Comparison of ENCODE assay signal across 25 cellular contexts in genomic region chr11:128942272-128942612, GRCh38. TPM values are rescaled to one million over a fixed set of nuclear protein-coding genes. Genes with fewer than 3 reads are reported as not detected.
"Had no signal": no experiment of that assay in that cellular context is flagged by ENCODE, and none has a peak within 500 bp of the region (broad histone marks: within the 10 kb centered on the region; RNA-seq: fewer than 3 reads in every experiment).

No MANE protein-coding gene starts in this region.

- H3K9me3 Mint-ChIP-seq: activated naive CD8-positive, alpha-beta T cell treated with anti-CD3 and anti-CD28 coated beads for 36 hours; memory B cell; stimulated activated memory B cell treated with anti-CD40 and anti-IgM and Interleukin-4, amounts not matched to agents 10 μg/mL and 1 μg/mL and 100 μg/mL, for 72 hours; WTC11 had no signal

- H3K27me3 ChIP-seq: colonic mucosa, hepatocyte, testis, upper lobe of left lung had no signal

- H3K9me3 ChIP-seq: colonic mucosa, testis, upper lobe of left lung had no signal

- H3K4me1 Mint-ChIP-seq: activated CD4-positive, alpha-beta T cell treated with anti-CD3 and anti-CD28 coated beads for 36 hours; memory B cell; naive B cell; stimulated activated memory B cell treated with anti-CD40 and anti-IgM and Interleukin-4, amounts not matched to agents 10 μg/mL and 1 μg/mL and 100 μg/mL, for 72 hours had no signal

- H3K4me3 ChIP-seq: colonic mucosa, hepatocyte, smooth muscle cell, testis, upper lobe of left lung had no signal

- DNase-seq: activated CD4-positive, alpha-beta T cell treated with anti-CD3 and anti-CD28 coated beads for 36 hours; activated CD4-positive, alpha-beta T cell treated with anti-CD3 and anti-CD28 coated beads, Interleukin-2, amount 50 U/mL, for 48 hours; activated CD8-positive, alpha-beta memory T cell treated with anti-CD3 and anti-CD28 coated beads, Interleukin-2, amount 50 U/mL, for 48 hours; activated naive CD4-positive, alpha-beta T cell treated with Interleukin-2 at 50 U/mL for 16 hours; activated naive CD8-positive, alpha-beta T cell treated with anti-CD3 and anti-CD28 coated beads for 36 hours; activated T-cell treated with anti-CD3 and anti-CD28 coated beads, Interleukin-2, amount 50 U/mL, for 48 hours; amniotic stem cell; colonic mucosa; left ventricle myocardium superior; naive B cell; stimulated activated CD4-positive, alpha-beta T cell treated with anti-CD3 and anti-CD28 coated beads, Interleukin-15, amount 100 ng/mL, for 24 hours; T-helper 9 cell; testis had no signal

- H3K27ac Mint-ChIP-seq: activated CD4-positive, alpha-beta T cell treated with anti-CD3 and anti-CD28 coated beads for 36 hours; activated naive CD8-positive, alpha-beta T cell treated with anti-CD3 and anti-CD28 coated beads for 36 hours; memory B cell; naive B cell; stimulated activated memory B cell treated with anti-CD40 and anti-IgM and Interleukin-4, amounts not matched to agents 10 μg/mL and 1 μg/mL and 100 μg/mL, for 72 hours; WTC11 had no signal

- H3K27ac ChIP-seq: colonic mucosa, hepatocyte, testis, upper lobe of left lung had no signal

- H3K36me3 ChIP-seq: colonic mucosa, upper lobe of left lung had no signal

- H3K4me3 Mint-ChIP-seq: activated CD4-positive, alpha-beta T cell treated with anti-CD3 and anti-CD28 coated beads for 36 hours; activated naive CD8-positive, alpha-beta T cell treated with anti-CD3 and anti-CD28 coated beads for 36 hours; memory B cell; naive B cell; stimulated activated memory B cell treated with anti-CD40 and anti-IgM and Interleukin-4, amounts not matched to agents 10 μg/mL and 1 μg/mL and 100 μg/mL, for 72 hours; WTC11 had no signal

- H3K36me3 Mint-ChIP-seq: activated naive CD8-positive, alpha-beta T cell treated with anti-CD3 and anti-CD28 coated beads for 36 hours; memory B cell; naive B cell; stimulated activated memory B cell treated with anti-CD40 and anti-IgM and Interleukin-4, amounts not matched to agents 10 μg/mL and 1 μg/mL and 100 μg/mL, for 72 hours; WTC11 had no signal

- ATAC-seq: activated CD4-positive, alpha-beta T cell treated with anti-CD3 and anti-CD28 coated beads for 36 hours; left ventricle myocardium superior; sciatic nerve; stimulated activated memory B cell treated with anti-CD40 and anti-IgM and Interleukin-4, amounts not matched to agents 10 μg/mL and 1 μg/mL and 100 μg/mL, for 72 hours; WTC11 had no signal

- H3K4me1 ChIP-seq: colonic mucosa, testis, upper lobe of left lung had no signal

- H3K4me2 ChIP-seq: hepatocyte, smooth muscle cell had no signal

RNA-seq across cellular contexts. Expression of gene TP53AIP1, which starts 0.4 kb away (rescaled TPM):
- total RNA-seq: activated CD4-positive, alpha-beta T cell treated with anti-CD3 and anti-CD28 coated beads for 36 hours; activated CD8-positive, alpha-beta memory T cell treated with anti-CD3 and anti-CD28 coated beads for 36 hours; activated naive CD8-positive, alpha-beta T cell treated with anti-CD3 and anti-CD28 coated beads for 36 hours; fibroblast of lung; glomerular endothelial cell; left ventricle myocardium superior; mucosa of gallbladder; sciatic nerve; T-helper 1 cell treated with Interleukin-12 subunit alpha and Interleukin-12 subunit beta and Interleukin-4 antibody, amounts not matched to agents 30 ng/mL and 1 ng/mL, for 36 hours had no signal
- polyA plus RNA-seq: fibroblast of lung had no signal

RNA-seq across cellular contexts. Expression of gene KCNJ5, which starts 51.1 kb away (rescaled TPM):
- total RNA-seq: activated CD4-positive, alpha-beta T cell treated with anti-CD3 and anti-CD28 coated beads for 36 hours; activated CD8-positive, alpha-beta memory T cell treated with anti-CD3 and anti-CD28 coated beads for 36 hours; activated naive CD8-positive, alpha-beta T cell treated with anti-CD3 and anti-CD28 coated beads for 36 hours; smooth muscle cell; T-helper 1 cell treated with Interleukin-12 subunit alpha and Interleukin-12 subunit beta and Interleukin-4 antibody, amounts not matched to agents 30 ng/mL and 1 ng/mL, for 36 hours had no signal
